In genomic region chr14:30551460-30551859, GRCh38 we compare ENCODE assay signal across 18 cellular contexts. TPM values are rescaled to one million over a fixed set of nuclear protein-coding genes. Genes with fewer than 3 reads are reported as not detected.
DNase-seq lines count a peak whose midpoint lies in the region; ATAC-seq, FAIRE-seq and TF ChIP-seq lines count a peak whose summit lies in the region.
"Had no signal": no experiment of that assay in that cellular context is flagged by ENCODE, and none has a peak within 500 bp of the region (broad histone marks: within the 10 kb centered on the region; RNA-seq: fewer than 3 reads in every experiment).

No MANE protein-coding gene starts in this region.

- H3K9ac ChIP-seq in GM23248 (no peak overlapping the region), keratinocyte (ENCODE audit: control insufficient read depth, extremely low read depth, insufficient read depth, low read length) (no peak overlapping the region)

- H3K36me3 ChIP-seq in GM23248 (ENCODE audit: low read depth) (no peaks in the 10 kb centered on the region), OCI-LY7 (ENCODE audit: insufficient read depth, low read length) (no peaks in the 10 kb centered on the region), keratinocyte (ENCODE audit: control insufficient read depth in 2 of 2, extremely low read depth in 1 of 2, insufficient read depth in 2 of 2, low read length in 2 of 2) (no peaks in the 10 kb centered on the region)
- H3K36me3 ChIP-seq: Peyer's patch, sigmoid colon, thyroid gland had no signal

- WGBS in GM23248 (ENCODE audit: low coverage in 1 of 2, low lambda C conversion rate in 2 of 2, missing lambda C conversion rate in 2 of 2), 2 experiments = 56 to 76% methylated on average over 1 of the region's 1 CpG

- no peak overlapping the region for H3K4me3 ChIP-seq in GM23248
- no peak overlapping the region for H3K4me3 ChIP-seq in OCI-LY7 (ENCODE audit: low read depth, low read length, poor library complexity, severe bottlenecking)
- no peak overlapping the region for H3K4me3 ChIP-seq in keratinocyte (ENCODE audit: control insufficient read depth in 2 of 3, extremely low read depth in 1 of 3, insufficient read depth in 2 of 3, low read depth in 1 of 3, low read length in 3 of 3)
- H3K4me3 ChIP-seq: mucosa of descending colon, Peyer's patch, sigmoid colon, thyroid gland had no signal

- no peak overlapping the region for H3K4me3 Mint-ChIP-seq in natural killer cell
- no peak overlapping the region for H3K4me3 Mint-ChIP-seq in stimulated activated memory B cell treated with anti-CD40 and anti-IgM and Interleukin-4, amounts not matched to agents 10 μg/mL and 1 μg/mL and 100 μg/mL, for 72 hours
- H3K4me3 Mint-ChIP-seq: activated CD8-positive, alpha-beta T cell treated with anti-CD3 and anti-CD28 coated beads, Interleukin-2, amount 10 ng/mL, durations not matched to agents 7 days and 5 days; activated T-helper 17 cell treated with anti-CD3 and anti-CD28 coated beads, Interleukin-2, amount 50 U/mL, for 72 hours had no signal

- no peaks in the 10 kb centered on the region for H3K4me1 Mint-ChIP-seq in natural killer cell
- peaks cover 9% of the 10 kb centered on the region for H3K4me1 Mint-ChIP-seq in stimulated activated memory B cell treated with anti-CD40 and anti-IgM and Interleukin-4, amounts not matched to agents 10 μg/mL and 1 μg/mL and 100 μg/mL, for 72 hours

- no peaks in the 10 kb centered on the region for H3K9me1 ChIP-seq in keratinocyte (ENCODE audit: control insufficient read depth, extremely low read depth, insufficient read depth, low read length)

- H3K36me3 Mint-ChIP-seq in natural killer cell = peaks cover 7% of the 10 kb centered on the region
- no peaks in the 10 kb centered on the region for H3K36me3 Mint-ChIP-seq in stimulated activated memory B cell treated with anti-CD40 and anti-IgM and Interleukin-4, amounts not matched to agents 10 μg/mL and 1 μg/mL and 100 μg/mL, for 72 hours

- H3F3A ChIP-seq in GM23248 (ENCODE audit: insufficient read depth) = peaks cover 29% of the 10 kb centered on the region

- H3K79me2 ChIP-seq in GM23248 (ENCODE audit: insufficient read depth) (no peaks in the 10 kb centered on the region), OCI-LY7 (ENCODE audit: insufficient read depth, low read depth, low read length) (no peaks in the 10 kb centered on the region), keratinocyte (ENCODE audit: control insufficient read depth, insufficient read depth, low read length) (no peaks in the 10 kb centered on the region)

- H3K27ac ChIP-seq in GM23248 (no peak overlapping the region), OCI-LY7 (ENCODE audit: low read depth, low read length, poor library complexity, severe bottlenecking) (no peak overlapping the region), keratinocyte (ENCODE audit: control insufficient read depth, insufficient read depth, low read length) (peak overlapping the region; percentile 20)
- H3K27ac ChIP-seq: Peyer's patch, sigmoid colon, thyroid gland, VCaP had no signal

- TF ChIP-seq CTCF in OCI-LY7 (conservative IDR thresholded peaks at IDR 0.05; ENCODE audit: low read length) (no peak), keratinocyte (optimal IDR thresholded peaks at IDR 0.05 in 1 of 3, IDR thresholded peaks at IDR 0.05 in 1 of 3, conservative IDR thresholded peaks at IDR 0.05 in 1 of 3; ENCODE audit: extremely low read depth in 1 of 3, insufficient read depth in 2 of 3, low read length in 3 of 3) (no peak), natural killer cell (IDR thresholded peaks at IDR 0.05) (no peak)

- H4K20me1 ChIP-seq in GM23248 (ENCODE audit: insufficient read depth) (no peaks in the 10 kb centered on the region), OCI-LY7 (ENCODE audit: insufficient read depth, low read length) (no peaks in the 10 kb centered on the region), keratinocyte (ENCODE audit: control insufficient read depth, extremely low read depth, insufficient read depth, low read length) (no peaks in the 10 kb centered on the region)

- ATAC-seq in natural killer cell = no peak
- no peak for ATAC-seq in stimulated activated memory B cell treated with anti-CD40 and anti-IgM and Interleukin-4, amounts not matched to agents 10 μg/mL and 1 μg/mL and 100 μg/mL, for 72 hours
- ATAC-seq: activated CD8-positive, alpha-beta T cell treated with anti-CD3 and anti-CD28 coated beads, Interleukin-2, amount 10 ng/mL, durations not matched to agents 7 days and 5 days; activated T-helper 17 cell treated with anti-CD3 and anti-CD28 coated beads, Interleukin-2, amount 50 U/mL, for 72 hours; mucosa of descending colon had no signal

- DNase-seq in GM23248 = no peak
- DNase-seq in NCI-H1930 (lab: John Stamatoyannopoulos, UW) = peak; percentile 35 to 71
- no peak for DNase-seq in OCI-LY7 (ENCODE audit: low spot score)
- DNase-seq in keratinocyte (ENCODE audit: low read depth, low spot score) = no peak
- no peak for DNase-seq in SW 1271 (lab: John Stamatoyannopoulos, UW)
- DNase-seq in natural killer cell = no peak
- DNase-seq in nucleus accumbens (lab: John Stamatoyannopoulos, UW) = no peak
- DNase-seq: activated CD8-positive, alpha-beta T cell treated with anti-CD3 and anti-CD28 coated beads, Interleukin-2, amount 10 ng/mL, durations not matched to agents 7 days and 5 days; amygdala; head of caudate nucleus; kidney; mucosa of descending colon; Peyer's patch; sigmoid colon; thyroid gland had no signal

- H2AFZ ChIP-seq in GM23248 (0 out of 2 replicates have a peak overlapping the region, but pooled peaks have one; percentile 8), OCI-LY7 (ENCODE audit: low read length) (peak overlapping the region; percentile 12; the same call in 1 of the 2 replicates), keratinocyte (ENCODE audit: control insufficient read depth, low read length) (peak overlapping the region; percentile 8)

- dilution Hi-C loops in keratinocyte (cut with MboI; ENCODE audit: extremely low pct_ligation_motif_present, low sequenced_read_pairs) = no loop called here

- FAIRE-seq in keratinocyte (lab: Jason Lieb, UNC) = peak; percentile 9
- FAIRE-seq: kidney had no signal

- peaks cover 20 to 45% of the 10 kb centered on the region in 2 donors for H3K27me3 Mint-ChIP-seq in natural killer cell (ENCODE audit: low read depth in 2 of 2)
- peaks cover 27% of the 10 kb centered on the region for H3K27me3 Mint-ChIP-seq in stimulated activated memory B cell treated with anti-CD40 and anti-IgM and Interleukin-4, amounts not matched to agents 10 μg/mL and 1 μg/mL and 100 μg/mL, for 72 hours

- H3K4me2 ChIP-seq in GM23248 (ENCODE audit: unreplicated experiment) (no peak overlapping the region), OCI-LY7 (ENCODE audit: low read length) (no peak overlapping the region), keratinocyte (ENCODE audit: control insufficient read depth, extremely low read depth, insufficient read depth, low read depth, low read length) (peak overlapping the region; percentile 2)

- H3K4me1 ChIP-seq in GM23248 (ENCODE audit: insufficient read depth) = peaks cover 30% of the 10 kb centered on the region
- H3K4me1 ChIP-seq in OCI-LY7 (ENCODE audit: insufficient read depth, low read length, poor library complexity, severe bottlenecking) = no peaks in the 10 kb centered on the region
- H3K4me1 ChIP-seq in keratinocyte (ENCODE audit: control insufficient read depth, extremely low read depth, insufficient read depth, low read length) = peaks cover 36% of the 10 kb centered on the region
- H3K4me1 ChIP-seq: Peyer's patch, sigmoid colon, thyroid gland had no signal

- no peaks in the 10 kb centered on the region for H3K9me3 Mint-ChIP-seq in natural killer cell
- no peaks in the 10 kb centered on the region for H3K9me3 Mint-ChIP-seq in stimulated activated memory B cell treated with anti-CD40 and anti-IgM and Interleukin-4, amounts not matched to agents 10 μg/mL and 1 μg/mL and 100 μg/mL, for 72 hours
- H3K9me3 Mint-ChIP-seq: activated T-helper 17 cell treated with anti-CD3 and anti-CD28 coated beads, Interleukin-2, amount 50 U/mL, for 72 hours had no signal

- H3K9me2 ChIP-seq in GM23248 (ENCODE audit: insufficient read depth) (no peaks in the 10 kb centered on the region), OCI-LY7 (ENCODE audit: insufficient read depth, low read length) (no peaks in the 10 kb centered on the region)

- in situ Hi-C loops in GM23248 (cut with MboI) = no loop called here

- CTCF ChIA-PET in OCI-LY7 (lab: Charles Lee; ENCODE audit: unreplicated experiment) = no interaction called here

- intact Hi-C loops in OCI-LY7 (cut with micrococcal nuclease; ENCODE audit: unreplicated experiment) (no loop called here), natural killer cell (cut with micrococcal nuclease) (no loop called here)

- H3K27me3 ChIP-seq in GM23248 (replicated peaks; ENCODE audit: insufficient read depth) (no peaks in the 10 kb centered on the region), keratinocyte (ENCODE audit: control insufficient read depth, extremely low read depth, insufficient read depth, low read length) (no peaks in the 10 kb centered on the region)
- H3K27me3 ChIP-seq: Peyer's patch, sigmoid colon, thyroid gland had no signal

- POLR2A ChIA-PET in OCI-LY7 (lab: Charles Lee) = interaction anchor here (0.6 to 1.4 kb wide), 3 partner anchors 7 to 110 kb away, joined by 3 to 4 read pairs (median 3); partner anchors contain the start of gene G2E3

- BruUV-seq in OCI-LY7 (replicated peaks; lab: Mats Ljungman, UMichigan) = no TSS peak

- H3K9me3 ChIP-seq in GM23248 (ENCODE audit: low read depth) (no peaks in the 10 kb centered on the region), OCI-LY7 (ENCODE audit: low read length) (no peaks in the 10 kb centered on the region), keratinocyte (ENCODE audit: control insufficient read depth, low read depth, low read length) (no peaks in the 10 kb centered on the region)
- H3K9me3 ChIP-seq: mucosa of descending colon, Peyer's patch, thyroid gland had no signal

- no peak overlapping the region for H3K27ac Mint-ChIP-seq in natural killer cell
- H3K27ac Mint-ChIP-seq in stimulated activated memory B cell treated with anti-CD40 and anti-IgM and Interleukin-4, amounts not matched to agents 10 μg/mL and 1 μg/mL and 100 μg/mL, for 72 hours = no peak overlapping the region
- H3K27ac Mint-ChIP-seq: activated CD8-positive, alpha-beta T cell treated with anti-CD3 and anti-CD28 coated beads, Interleukin-2, amount 10 ng/mL, durations not matched to agents 7 days and 5 days; activated T-helper 17 cell treated with anti-CD3 and anti-CD28 coated beads, Interleukin-2, amount 50 U/mL, for 72 hours had no signal

RNA-seq across cellular contexts. Expression of gene G2E3, which starts 7.5 kb away (rescaled TPM):
- 11.2 and 12.6 TPM in 2 replicates for total RNA-seq in GM23248 (2014; rRNA removed; shearing (Covaris generic))
- polyA plus RNA-seq in GM23248 (2016; fragmentation: Nextera tagmentation; extraction: Ambion mirVana) (24.4 and 26.5 TPM in 2 replicates), keratinocyte (11.5 to 24.3 TPM (median 15.6 TPM) in 3 replicates)
- 22.3 and 22.7 TPM in 2 replicates for total RNA-seq in OCI-LY7 (2014; rRNA removed; shearing (Covaris generic))
- total RNA-seq in OCI-LY7 (2022) (43.0 and 43.9 TPM in 2 replicates), natural killer cell (10 to 100 TPM; 28.7 to 47.1 (median 33.4) TPM)
- polyA plus RNA-seq in keratinocyte (2011; ENCODE audit: low read depth) = 13.9 TPM
- 5.5 and 12.7 TPM in 2 replicates for polyA plus RNA-seq in keratinocyte (2011; cell fraction: cytosol; rRNA removed)
- 14.2 and 18.9 TPM in 2 replicates for polyA plus RNA-seq in keratinocyte (2011; cell fraction: nucleus; rRNA removed)
- polyA plus RNA-seq in keratinocyte (2012; ENCODE audit: low replicate concordance) = 7.3 and 11.2 TPM in 2 replicates
- polyA minus RNA-seq in keratinocyte = 5.9 to 23.2 TPM (median 7.9 TPM) in 3 replicates
- polyA minus RNA-seq in keratinocyte (2011; cell fraction: cytosol; rRNA and poly(A)+ RNA removed) = 16.3 TPM
- 15.2 and 24.6 TPM in 2 replicates for polyA minus RNA-seq in keratinocyte (2011; cell fraction: nucleus; rRNA and poly(A)+ RNA removed)

Comparison
In these comparisons a context has a peak if more than half of its experiments do, and no peak if none do; other contexts are left out.
1. DNase-seq: peak in NCI-H1930 (2 of 2); none in GM23248 (single experiment), OCI-LY7 (single experiment), keratinocyte (single experiment), SW 1271 (0 of 2), natural killer cell (single experiment) and nucleus accumbens (0 of 56).
2. Peak in every context shown above with its lines, with median percentiles within 50 percentile points of each other: H2AFZ ChIP-seq.